In the genomic region with DNA sequence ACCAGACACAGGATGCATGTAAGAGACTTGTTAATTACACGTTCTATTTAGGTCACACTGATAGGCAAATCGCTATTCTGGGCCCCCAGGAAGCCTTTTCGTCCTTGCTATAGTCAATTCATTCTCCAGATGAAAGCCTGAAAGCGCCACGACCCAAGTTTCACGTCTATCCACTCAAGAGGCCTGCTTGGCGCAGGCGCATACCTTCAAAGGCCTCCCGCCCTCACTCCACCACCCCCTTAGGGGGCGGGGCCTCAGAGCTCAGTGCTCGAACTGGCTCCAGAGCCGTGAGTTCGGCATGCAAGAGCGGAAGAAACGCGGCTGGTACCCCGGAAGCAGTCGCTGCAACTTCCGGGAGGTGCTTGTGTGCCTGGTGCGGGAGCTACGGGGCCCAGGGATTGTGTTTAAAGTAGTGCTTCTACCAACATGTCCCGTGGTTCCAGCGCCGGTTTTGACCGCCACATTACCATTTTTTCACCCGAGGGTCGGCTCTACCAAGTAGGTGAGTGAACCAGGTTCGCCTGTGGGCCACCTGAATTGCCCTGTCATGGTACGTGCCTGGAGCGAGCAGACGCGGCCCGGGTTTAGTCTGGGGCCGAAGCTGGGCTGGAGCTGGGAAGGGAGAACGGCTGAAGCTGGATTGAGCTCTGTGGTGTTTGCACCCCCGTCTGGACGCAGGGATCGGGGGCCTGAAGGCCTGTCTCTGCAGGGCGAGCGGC, we compare ENCODE assay signal across 8 cellular contexts. TPM values are rescaled to one million over a fixed set of nuclear protein-coding genes. Genes with fewer than 3 reads are reported as not detected.
DNase-seq lines count a peak whose midpoint lies in the region; ATAC-seq and TF ChIP-seq lines count a peak whose summit lies in the region.

A gene (plus strand): TSS at position 332 of the 719 bp plus-strand sequence. CDS start 95 bp downstream, at position 427.

- peak within 1 kb of the TSS; percentile 99 for H3K4me3 ChIP-seq in AG10803 (ENCODE audit: low read length)

- ATAC-seq in GM19043 (IDR thresholded peaks at IDR 0.05; ENCODE audit: low read depth, unreplicated experiment) (peak; percentile 92), HG03378 (IDR thresholded peaks at IDR 0.05; ENCODE audit: unreplicated experiment) (peak; percentile 84)

- no peak for TF ChIP-seq CTCF in AG10803 (conservative IDR thresholded peaks at IDR 0.05; ENCODE audit: low read length)

- DNase-seq in AG10803 (ENCODE audit: low read depth) (peak; percentile 98), NCI-H460 (ENCODE audit: extremely low read depth, low read depth) (peak; percentile 99), cerebellar nuclear complex (lab: John Stamatoyannopoulos, UW) (peak; percentile 96 to 99), islet precursor cell (peak; percentile 100)
- peak; percentile 97 for DNase-seq in activated CD4-positive, CD25-positive, alpha-beta regulatory T cell treated with anti-CD3 and anti-CD28 coated beads, Interleukin-2, amount 50 U/mL, for 72 hours
- DNase-seq in stimulated activated CD4-positive, alpha-beta T cell treated with anti-CD3 and anti-CD28 coated beads, Interleukin-12 subunit alpha, Interleukin-12 subunit beta, amount 100 ng/mL, for 48 hours (ENCODE audit: low read depth in 2 of 3, low spot score in 1 of 3) = peak; percentile 95 to 99 (median 98)

RNA-seq across cellular contexts. Expression of the gene that starts here (rescaled TPM):
- total RNA-seq in NCI-H460 (2014; rRNA removed; shearing (Covaris generic)) = 368 and 369 TPM in 2 replicates
- 241 and 252 TPM in 2 replicates for polyA plus RNA-seq in NCI-H460 (2014; cell fraction: nucleus; rRNA removed)

Comparison
In these comparisons a context has a peak if more than half of its experiments do, and no peak if none do; other contexts are left out.
1. Peak in every context shown above with its lines: DNase-seq, ATAC-seq and H3K4me3 ChIP-seq.